ENCODE assay signal across 30 cellular contexts in genomic region chr7:20799566-20800377, GRCh38. TPM values are rescaled to one million over a fixed set of nuclear protein-coding genes. Genes with fewer than 3 reads are reported as not detected.
DNase-seq lines count a peak whose midpoint lies in the region; ATAC-seq, FAIRE-seq and TF ChIP-seq lines count a peak whose summit lies in the region.
"Had no signal": no experiment of that assay in that cellular context is flagged by ENCODE, and none has a peak within 500 bp of the region (broad histone marks: within the 10 kb centered on the region; RNA-seq: fewer than 3 reads in every experiment).

No MANE protein-coding gene starts in this region.

- H3K27ac Mint-ChIP-seq in GM23338: peak overlapping the region; percentile 45
- H3K27ac Mint-ChIP-seq: activated naive CD8-positive, alpha-beta T cell treated with anti-CD3 and anti-CD28 coated beads for 36 hours had no signal

- peaks cover 46% of the 10 kb centered on the region for H3K4me1 Mint-ChIP-seq in GM23338

- H3K4me3 ChIP-seq in GM23338 (peak overlapping the region; percentile 55), HAP-1 (no peak overlapping the region), iPS-20b (ENCODE audit: low read length) (peak overlapping the region; percentile 61)
- H3K4me3 ChIP-seq: esophagus muscularis mucosa, GM12878, heart left ventricle, K562, SJCRH30, testis had no signal

- peak; percentile 8 for ATAC-seq in GM23338
- ATAC-seq: foreskin keratinocyte, GM12878, heart left ventricle, K562, left colon had no signal

- H3K9me3 Mint-ChIP-seq in GM23338: peaks cover under 1% of the 10 kb centered on the region; the same call in 2 of the 3 replicates

- peak overlapping the region; percentile 60 for H3K9ac ChIP-seq in iPS-20b (ENCODE audit: low read depth, low read length)

- peak overlapping the region; percentile 57 for H3K4me3 Mint-ChIP-seq in GM23338

- no peaks in the 10 kb centered on the region for H3K79me2 ChIP-seq in GM23338 (replicated peaks; ENCODE audit: insufficient read depth)

- no peak for TF ChIP-seq CTCF in GM23338 (conservative IDR thresholded peaks at IDR 0.05; ENCODE audit: low read depth in 2 of 2)

- no peak overlapping the region for H2AFZ ChIP-seq in GM23338

- no peak for TF ChIP-seq POLR2A in GM12891 (IDR thresholded peaks at IDR 0.05; ENCODE audit: low read depth, low read length)

- H3F3A ChIP-seq in GM23338 (replicated peaks; ENCODE audit: low read depth): peaks cover 10% of the 10 kb centered on the region; the same call in 1 of the 2 replicates

- H3K9me2 ChIP-seq in GM23338 (ENCODE audit: insufficient read depth): no peaks in the 10 kb centered on the region

- H3K4me1 ChIP-seq in GM23338 (ENCODE audit: insufficient read depth): peaks cover 51% of the 10 kb centered on the region
- peaks cover 23% of the 10 kb centered on the region for H3K4me1 ChIP-seq in HAP-1
- peaks cover 41% of the 10 kb centered on the region; the same call in 1 of the 2 replicates for H3K4me1 ChIP-seq in iPS-20b (ENCODE audit: insufficient read depth, low read length)
- H3K4me1 ChIP-seq: foreskin keratinocyte, prostate gland, SJCRH30, testis had no signal

- peaks cover 30% of the 10 kb centered on the region for H3K27me3 Mint-ChIP-seq in GM23338 (ENCODE audit: insufficient read depth, low read depth, poor library complexity)

- peak overlapping the region; percentile 88 for H3K27ac ChIP-seq in GM23338 (ENCODE audit: low read depth)
- H3K27ac ChIP-seq in iPS-20b (ENCODE audit: low read length): no peak overlapping the region
- H3K27ac ChIP-seq: esophagus muscularis mucosa, foreskin keratinocyte, heart left ventricle, neutrophil, SJCRH30, testis had no signal

- DNase-seq in GM23338 (ENCODE audit: low spot score) (peak; percentile 56), HAP-1 (ENCODE audit: low spot score in 2 of 2) (peak; percentile 44 to 95), NCI-H526 (lab: John Stamatoyannopoulos, UW) (peak; percentile 85 to 89), GM12891 (ENCODE audit: insufficient read length, low spot score) (no peak), DMS79 (lab: John Stamatoyannopoulos, UW) (no peak)
- no peak for DNase-seq in stimulated activated CD8-positive, alpha-beta memory T cell treated with anti-CD3 and anti-CD28 coated beads, Interleukin-4, amount 100 ng/mL, for 48 hours
- DNase-seq: activated CD4-positive, alpha-beta T cell treated with anti-CD3 and anti-CD28 coated beads, Interleukin-2, amount 50 U/mL, for 48 hours; activated CD4-positive, CD25-positive, alpha-beta regulatory T cell; activated naive CD8-positive, alpha-beta T cell treated with anti-CD3 and anti-CD28 coated beads for 36 hours; AML-193; CD4-positive, alpha-beta memory T cell; central memory CD4-positive, alpha-beta T cell; foreskin keratinocyte; GOT3; heart left ventricle; left colon; NCI-H2171 treated with DMSO at 0.1 percent for 48 hours; NCI-H82; SJCRH30; stimulated activated CD4-positive, alpha-beta T cell treated with anti-CD3 and anti-CD28 coated beads, Interleukin-15, amount 100 ng/mL, for 24 hours; stimulated activated naive CD4-positive, alpha-beta T cell treated with Interleukin-2 at 50 U/mL for 16 hours; testis had no signal

- H4K20me1 ChIP-seq in GM23338 (replicated peaks; ENCODE audit: insufficient read depth): no peaks in the 10 kb centered on the region

- H3K9me3 ChIP-seq in HAP-1 (no peaks in the 10 kb centered on the region), iPS-20b (ENCODE audit: insufficient read depth, low read depth, low read length) (no peaks in the 10 kb centered on the region)
- H3K9me3 ChIP-seq: esophagus muscularis mucosa, prostate gland, SJCRH30, testis had no signal

- in situ Hi-C loops in HAP-1 (cut with MboI; ENCODE audit: low sequenced_read_pairs): no loop called here

- peak overlapping the region; percentile 39 for H3K4me2 ChIP-seq in GM23338

- peaks cover 17% of the 10 kb centered on the region for H3K27me3 ChIP-seq in GM23338 (ENCODE audit: insufficient read depth)
- H3K27me3 ChIP-seq in HAP-1 (ENCODE audit: low read depth): no peaks in the 10 kb centered on the region
- H3K27me3 ChIP-seq in iPS-20b (ENCODE audit: insufficient read depth, low read length): peaks cover 36% of the 10 kb centered on the region
- H3K27me3 ChIP-seq: SJCRH30, testis had no signal

- FAIRE-seq in GM12891 (lab: Jason Lieb, UNC): no peak
- FAIRE-seq: GM12878, K562 had no signal

- H3K36me3 Mint-ChIP-seq in GM23338 (ENCODE audit: low read depth): no peaks in the 10 kb centered on the region; the same call in 2 of the 3 replicates
- H3K36me3 Mint-ChIP-seq: activated naive CD8-positive, alpha-beta T cell treated with anti-CD3 and anti-CD28 coated beads for 36 hours had no signal

- H3K36me3 ChIP-seq in GM23338 (ENCODE audit: insufficient read depth) (no peaks in the 10 kb centered on the region), HAP-1 (replicated peaks) (no peaks in the 10 kb centered on the region), iPS-20b (ENCODE audit: insufficient read depth, low read depth, low read length) (no peaks in the 10 kb centered on the region)
- H3K36me3 ChIP-seq: esophagus muscularis mucosa, heart left ventricle, neutrophil, prostate gland, SJCRH30 had no signal

TF ChIP-seq in GM23338, 12 proteins besides CTCF, POLR2A, EP300 and RAD21:
- no peak for TF ChIP-seq ZNF114 (CRISPR knock-in tag; IDR thresholded peaks at IDR 0.05)
- peak; percentile 77; the same call in 1 of the 2 replicates for TF ChIP-seq NANOG (IDR thresholded peaks at IDR 0.05; ENCODE audit: borderline replicate concordance)

TF ChIP-seq in GM12891, 5 proteins besides CTCF, POLR2A, EP300 and RAD21:
- TF ChIP-seq POLR2AphosphoS5 (IDR thresholded peaks at IDR 0.05; ENCODE audit: low read depth, low read length): no peak
- TF ChIP-seq SPI1 (IDR thresholded peaks at IDR 0.05; ENCODE audit: low read depth, low read length): no peak
- TF ChIP-seq PAX5 (IDR thresholded peaks at IDR 0.05; ENCODE audit: insufficient read depth, low read length, severe bottlenecking): no peak
- TF ChIP-seq POU2F2 (IDR thresholded peaks at IDR 0.05; ENCODE audit: low read depth, low read length): no peak
- TF ChIP-seq TAF1 (IDR thresholded peaks at IDR 0.05; ENCODE audit: low read depth, low read length): no peak

RNA-seq across cellular contexts. Expression of gene SP8, which starts 13.1 kb away (rescaled TPM):
- 4.4 and 6.7 TPM in 2 replicates for total RNA-seq in GM23338 (2014; rRNA removed; shearing (Covaris generic))
- polyA plus RNA-seq in GM23338 (2016; fragmentation: Nextera tagmentation; extraction: Ambion mirVana): 3.4 and 3.7 TPM in 2 replicates
- polyA plus RNA-seq in GM12891 (2012; ENCODE audit: low read depth, missing spikeins): not detected
- total RNA-seq: activated naive CD8-positive, alpha-beta T cell treated with anti-CD3 and anti-CD28 coated beads for 36 hours; CD4-positive, alpha-beta memory T cell; esophagus muscularis mucosa; foreskin keratinocyte; GM12878; heart left ventricle; left colon; RPMI7951 had no signal
- polyA plus RNA-seq: CD4-positive, alpha-beta memory T cell; foreskin keratinocyte; GM12878; heart left ventricle; urinary bladder had no signal

Comparison
In these comparisons a context has a peak if more than half of its experiments do, and no peak if none do; other contexts are left out.
1. DNase-seq: peak in GM23338 (single experiment), HAP-1 (2 of 2) and NCI-H526 (2 of 2); none in stimulated activated CD8-positive, alpha-beta memory T cell treated with anti-CD3 and anti-CD28 coated beads, Interleukin-4, amount 100 ng/mL, for 48 hours (single experiment), GM12891 (single experiment) and DMS79 (single experiment).